Comparison of ENCODE assay signal across 14 cellular contexts in genomic region chr14:56592746-56593544, GRCh38.
"Had no signal": no experiment of that assay in that cellular context is flagged by ENCODE, and none has a peak within 500 bp of the region (broad histone marks: within the 10 kb centered on the region; RNA-seq: fewer than 3 reads in every experiment).

No MANE protein-coding gene starts in this region.

- H3K27me3 ChIP-seq: esophagus muscularis mucosa, suprapubic skin, upper lobe of right lung had no signal

- H3K4me3 ChIP-seq: esophagus muscularis mucosa, suprapubic skin, upper lobe of right lung had no signal

- DNase-seq: activated CD4-positive, alpha-beta T cell treated with anti-CD3 and anti-CD28 coated beads, Interleukin-2, amount 50 U/mL, for 48 hours; activated CD8-positive, alpha-beta memory T cell treated with anti-CD3 and anti-CD28 coated beads, Interleukin-2, amount 10 ng/mL, durations not matched to agents 7 days and 5 days; activated effector memory CD4-positive, alpha-beta T cell treated with anti-CD3 and anti-CD28 coated beads, Interleukin-2, amount 50 U/mL, for 16 hours; activated T-cell treated with anti-CD3 and anti-CD28 coated beads, Interleukin-2, amount 50 U/mL, for 24 hours; amygdala; cerebellar nuclear complex; mesendoderm; nephron progenitor cell; stimulated activated CD4-positive, alpha-beta T cell treated with anti-CD3 and anti-CD28 coated beads, Interleukin-2, amount 100 ng/mL, for 48 hours; stimulated activated naive CD8-positive, alpha-beta T cell treated with anti-CD3 and anti-CD28 coated beads, Interleukin-15, Interleukin-2, amounts not matched to agents 100 U/mL and 50 U/mL, for 24 hours; upper lobe of right lung had no signal

- ATAC-seq: activated CD4-positive, CD25-positive, alpha-beta regulatory T cell treated with anti-CD3 and anti-CD28 coated beads, Interleukin-2, amount 50 U/mL, for 24 hours; activated CD8-positive, alpha-beta memory T cell treated with anti-CD3 and anti-CD28 coated beads, Interleukin-2, amount 10 ng/mL, durations not matched to agents 7 days and 5 days; stimulated activated naive CD8-positive, alpha-beta T cell treated with anti-CD3 and anti-CD28 coated beads, Interleukin-15, Interleukin-2, amounts not matched to agents 100 U/mL and 50 U/mL, for 24 hours; upper lobe of right lung had no signal
